In genomic region chr2:69499242-69499641, GRCh38 we compare ENCODE assay signal across 14 cellular contexts.
DNase-seq lines count a peak whose midpoint lies in the region; ATAC-seq and TF ChIP-seq lines count a peak whose summit lies in the region.
"Had no signal": no experiment of that assay in that cellular context is flagged by ENCODE, and none has a peak within 500 bp of the region (broad histone marks: within the 10 kb centered on the region; RNA-seq: fewer than 3 reads in every experiment).

No MANE protein-coding gene starts in this region.

- no peaks in the 10 kb centered on the region for H3K27me3 Mint-ChIP-seq in T-cell

- no peaks in the 10 kb centered on the region for H3K9me3 Mint-ChIP-seq in T-cell

- peaks cover 42% of the 10 kb centered on the region for H3K36me3 Mint-ChIP-seq in T-cell

- H3K4me3 Mint-ChIP-seq in T-cell = no peak overlapping the region

- no peak for TF ChIP-seq CTCF in GM10266 (IDR thresholded peaks at IDR 0.05; ENCODE audit: control insufficient read depth, insufficient read depth, low read depth, missing control alignments)

- CTCF ChIA-PET in T-cell (lab: Charles Lee) = no interaction called here

- H3K4me1 Mint-ChIP-seq in T-cell = peaks cover 27 to 29% (median 28%) of the 10 kb centered on the region in 3 donors

- DNase-seq in GM10266 (ENCODE audit: extremely low spot score) (peak; percentile 25), T-cell (no peak), midbrain (lab: John Stamatoyannopoulos, UW) (peak; percentile 7), NCI-H345 (lab: John Stamatoyannopoulos, UW) (no peak), NCI-H1092 (lab: John Stamatoyannopoulos, UW) (no peak)
- DNase-seq: activated CD4-positive, alpha-beta T cell treated with anti-CD3 and anti-CD28 coated beads for 48 hours; KBM-7; mesendoderm; NCI-H226; retina had no signal

- ATAC-seq in GM21526 (IDR thresholded peaks at IDR 0.05; ENCODE audit: low FRiP score, unreplicated experiment) (peak; percentile 70), T-cell (replicated peaks in 1 of 4) (no peak), GM19397 (IDR thresholded peaks at IDR 0.05; ENCODE audit: unreplicated experiment) (no peak), GM18861 (IDR thresholded peaks at IDR 0.05; ENCODE audit: unreplicated experiment) (no peak)
- ATAC-seq: Right ventricle myocardium inferior had no signal

- peak overlapping the region; percentile 77 to 90 for H3K27ac Mint-ChIP-seq in T-cell

- POLR2A ChIA-PET in T-cell (lab: Charles Lee) = interaction anchor here (2.2 to 2.3 kb wide), 2 partner anchors 62 kb away, joined by 11 read pairs; partner anchors contain the start of gene NFU1 (in 2 of the 2)

Comparison
In these comparisons a context has a peak if more than half of its experiments do, and no peak if none do; other contexts are left out.
1. DNase-seq: peak in GM10266 (single experiment) and midbrain (single experiment); none in T-cell (0 of 34), NCI-H345 (single experiment) and NCI-H1092 (single experiment).